8 cellular contexts compared by ENCODE assay signal in the genomic region with DNA sequence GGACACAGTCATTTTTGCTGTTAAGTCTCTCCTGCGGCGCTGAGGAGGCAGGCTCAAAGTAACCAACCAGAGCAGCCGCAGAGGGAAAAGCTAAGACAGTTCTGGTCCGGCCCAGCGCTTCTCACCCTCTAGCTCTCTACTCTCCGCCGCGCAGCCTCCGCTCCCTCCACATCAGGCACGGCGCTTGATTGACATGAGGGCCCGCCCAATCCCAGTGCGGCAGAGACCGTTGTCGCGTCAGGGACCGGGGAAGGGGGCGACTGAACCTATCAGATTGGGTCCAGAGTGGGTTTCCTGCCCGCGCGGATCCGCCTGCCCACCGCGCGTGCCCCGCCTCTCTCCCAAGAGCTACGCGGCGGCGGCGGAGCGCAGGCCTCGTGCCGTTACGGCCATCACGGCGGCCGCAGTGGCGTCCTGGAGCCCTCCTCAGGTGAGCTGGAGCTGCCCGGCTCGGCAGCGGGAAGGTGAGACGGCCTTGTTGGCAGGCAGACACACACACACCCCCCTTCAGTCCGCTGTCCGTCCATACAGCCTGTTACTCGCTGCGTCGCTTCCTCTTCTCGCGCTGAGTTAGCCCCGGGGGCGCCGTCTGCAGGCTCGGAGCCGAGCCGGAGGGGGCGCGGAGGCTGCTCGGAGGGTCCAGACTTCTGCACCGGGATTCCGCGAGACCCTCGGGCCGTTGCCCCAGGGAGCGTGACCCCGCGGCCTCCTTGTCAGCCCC. TPM values are rescaled to one million over a fixed set of nuclear protein-coding genes. Genes with fewer than 3 reads are reported as not detected.
DNase-seq lines count a peak whose midpoint lies in the region; ATAC-seq and TF ChIP-seq lines count a peak whose summit lies in the region.

Gene NCK1, plus strand, starts transcription at position 319 of the 721 bp plus-strand sequence. CDS start 65,794 bp downstream, outside the sequence.

- peaks cover 12% of the 10 kb centered on the region for H3K36me3 Mint-ChIP-seq in activated naive CD8-positive, alpha-beta T cell

- peaks cover 47% of the 10 kb centered on the region for H3K79me2 ChIP-seq in osteoblast (ENCODE audit: insufficient read depth, low read length)

- H3K4me1 Mint-ChIP-seq in activated naive CD8-positive, alpha-beta T cell (ENCODE audit: low read depth) = peaks cover 51% of the 10 kb centered on the region

- H3K9me3 ChIP-seq in osteoblast (ENCODE audit: low read depth, low read length) = no peaks in the 10 kb centered on the region
- no peaks in the 10 kb centered on the region for H3K9me3 ChIP-seq in thoracic aorta

- peak within 1 kb of the TSS; percentile 97 for H2AFZ ChIP-seq in osteoblast (ENCODE audit: low read length)

- H3K4me2 ChIP-seq in osteoblast (ENCODE audit: insufficient read depth, low read length) = peak within 1 kb of the TSS; percentile 99

- no peaks in the 10 kb centered on the region for H3K27me3 ChIP-seq in osteoblast (ENCODE audit: insufficient read depth, low read length)
- H3K27me3 ChIP-seq in thoracic aorta (replicated peaks; ENCODE audit: insufficient read depth) = no peaks in the 10 kb centered on the region

- H3K36me3 ChIP-seq in osteoblast (ENCODE audit: insufficient read depth, low read length) (no peaks in the 10 kb centered on the region), thoracic aorta (no peaks in the 10 kb centered on the region)

- H3K27ac ChIP-seq in osteoblast (ENCODE audit: low read depth, low read length) (peak within 1 kb of the TSS; percentile 82), thoracic aorta (peak within 1 kb of the TSS; percentile 72 to 83)

- H3K9me3 Mint-ChIP-seq in activated naive CD8-positive, alpha-beta T cell (ENCODE audit: low read depth) = peaks cover 2% of the 10 kb centered on the region

- DNase-seq in GM12864 (ENCODE audit: low read depth) = peak; percentile 94
- DNase-seq in NCI-H1105 (lab: John Stamatoyannopoulos, UW) = peak; percentile 99
- DNase-seq in SKM-1 treated with dmso at 0.1 percent for 144 hours (lab: John Stamatoyannopoulos, UW; ENCODE audit: unreplicated experiment) = peak; percentile 95
- DNase-seq in glomerular visceral epithelial cell (ENCODE audit: extremely low spot score) = peak; percentile 97
- DNase-seq in osteoblast (ENCODE audit: insufficient read length, low spot score, missing footprints) = peak; percentile 98
- peak; percentile 97 for DNase-seq in thoracic aorta (ENCODE audit: low spot score)

- peak within 1 kb of the TSS; percentile 96 for H3K4me3 Mint-ChIP-seq in activated naive CD8-positive, alpha-beta T cell

- peaks cover 19% of the 10 kb centered on the region for H3K4me1 ChIP-seq in osteoblast (ENCODE audit: insufficient read depth, low read length)
- peaks cover 11 to 15% of the 10 kb centered on the region in 2 donors for H3K4me1 ChIP-seq in thoracic aorta (ENCODE audit: control insufficient read depth in 1 of 2, low read depth in 2 of 2)

- peak; percentile 20 for TF ChIP-seq CTCF in GM12864 (IDR thresholded peaks at IDR 0.05; ENCODE audit: low read depth, low read length, missing control alignments)
- TF ChIP-seq CTCF in osteoblast (IDR thresholded peaks at IDR 0.05; ENCODE audit: extremely low read depth, low read depth, low read length) = no peak
- no peak for TF ChIP-seq CTCF in thoracic aorta (IDR thresholded peaks at IDR 0.05)

- ATAC-seq in HG02623 (IDR thresholded peaks at IDR 0.05; ENCODE audit: unreplicated experiment) (peak; percentile 96), thoracic aorta (ENCODE audit: insufficient number of reproducible peaks, low FRiP score, low read depth) (peak; percentile 96)

- H3K27ac Mint-ChIP-seq in activated naive CD8-positive, alpha-beta T cell = peak within 1 kb of the TSS; percentile 97

- H4K20me1 ChIP-seq in osteoblast (ENCODE audit: insufficient read depth, low read length) = no peaks in the 10 kb centered on the region

- no peaks in the 10 kb centered on the region for H3K27me3 Mint-ChIP-seq in activated naive CD8-positive, alpha-beta T cell

- H3K4me3 ChIP-seq in GM12864 (ENCODE audit: low read depth, low read length) (peak within 1 kb of the TSS; percentile 68), osteoblast (ENCODE audit: insufficient read depth, low read length) (peak within 1 kb of the TSS; percentile 94), thoracic aorta (peak within 1 kb of the TSS; percentile 71)

RNA-seq across cellular contexts. Expression of gene NCK1, which starts in this region (rescaled TPM):
- 41.6 and 42.4 TPM in 2 replicates for total RNA-seq in osteoblast
- 10 to 100 TPM; 31.5 to 41.5 TPM for total RNA-seq in thoracic aorta

Comparison
In these comparisons a context has a peak if more than half of its experiments do, and no peak if none do; other contexts are left out.
1. Peak in every context shown above with its lines: DNase-seq, ATAC-seq, H3K4me3 ChIP-seq and H3K27ac ChIP-seq.